1 cellular context compared by ENCODE assay signal in the genomic region with DNA sequence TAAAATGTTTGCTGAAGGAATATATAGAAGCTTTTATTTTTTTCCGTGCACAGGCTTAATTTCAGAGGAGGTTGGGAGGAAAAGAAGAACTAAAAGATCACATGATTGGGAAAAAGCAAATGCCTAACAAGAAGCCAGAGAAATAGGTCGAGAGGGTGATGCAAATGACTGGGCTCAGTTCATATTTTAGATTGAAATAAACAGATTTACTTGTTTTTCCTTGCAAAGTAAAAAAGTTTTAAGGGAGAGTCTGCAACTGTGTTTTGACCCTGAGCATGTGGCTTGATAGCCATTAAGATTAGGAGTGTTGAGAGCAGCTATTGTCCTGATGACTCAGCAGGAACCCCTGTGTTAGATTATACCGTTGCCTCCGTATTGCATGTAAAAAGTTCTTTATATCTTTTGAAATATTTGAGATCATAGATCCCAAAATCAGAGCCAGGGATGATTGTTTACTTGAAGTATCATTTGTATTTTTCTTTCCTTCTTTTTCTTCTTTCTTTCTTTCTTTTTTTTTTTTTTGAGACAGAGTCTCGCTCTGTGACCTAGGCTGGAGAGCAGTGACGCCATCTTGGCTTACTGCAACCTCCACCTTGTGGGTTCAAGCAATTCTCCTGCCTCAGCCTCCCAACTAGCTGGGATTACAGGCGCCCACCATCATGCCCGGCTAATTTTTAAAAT.
TF ChIP-seq lines count a peak whose summit lies in the region.

No MANE protein-coding gene starts in this region.

TF ChIP-seq in HEK293, 187 proteins besides CTCF, POLR2A, EP300 and RAD21 (continued from another document):
- TF ChIP-seq, protein P1, sequence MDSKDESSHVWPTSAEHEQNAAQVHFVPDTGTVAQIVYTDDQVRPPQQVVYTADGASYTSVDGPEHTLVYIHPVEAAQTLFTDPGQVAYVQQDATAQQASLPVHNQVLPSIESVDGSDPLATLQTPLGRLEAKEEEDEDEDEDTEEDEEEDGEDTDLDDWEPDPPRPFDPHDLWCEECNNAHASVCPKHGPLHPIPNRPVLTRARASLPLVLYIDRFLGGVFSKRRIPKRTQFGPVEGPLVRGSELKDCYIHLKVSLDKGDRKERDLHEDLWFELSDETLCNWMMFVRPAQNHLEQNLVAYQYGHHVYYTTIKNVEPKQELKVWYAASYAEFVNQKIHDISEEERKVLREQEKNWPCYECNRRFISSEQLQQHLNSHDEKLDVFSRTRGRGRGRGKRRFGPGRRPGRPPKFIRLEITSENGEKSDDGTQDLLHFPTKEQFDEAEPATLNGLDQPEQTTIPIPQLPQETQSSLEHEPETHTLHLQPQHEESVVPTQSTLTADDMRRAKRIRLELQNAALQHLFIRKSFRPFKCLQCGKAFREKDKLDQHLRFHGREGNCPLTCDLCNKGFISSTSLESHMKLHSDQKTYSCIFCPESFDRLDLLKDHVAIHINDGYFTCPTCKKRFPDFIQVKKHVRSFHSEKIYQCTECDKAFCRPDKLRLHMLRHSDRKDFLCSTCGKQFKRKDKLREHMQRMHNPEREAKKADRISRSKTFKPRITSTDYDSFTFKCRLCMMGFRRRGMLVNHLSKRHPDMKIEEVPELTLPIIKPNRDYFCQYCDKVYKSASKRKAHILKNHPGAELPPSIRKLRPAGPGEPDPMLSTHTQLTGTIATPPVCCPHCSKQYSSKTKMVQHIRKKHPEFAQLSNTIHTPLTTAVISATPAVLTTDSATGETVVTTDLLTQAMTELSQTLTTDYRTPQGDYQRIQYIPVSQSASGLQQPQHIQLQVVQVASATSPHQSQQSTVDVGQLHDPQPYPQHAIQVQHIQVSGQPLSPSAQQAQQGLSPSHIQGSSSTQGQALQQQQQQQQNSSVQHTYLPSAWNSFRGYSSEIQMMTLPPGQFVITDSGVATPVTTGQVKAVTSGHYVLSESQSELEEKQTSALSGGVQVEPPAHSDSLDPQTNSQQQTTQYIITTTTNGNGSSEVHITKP (tag by site-specific recombination; IDR thresholded peaks at IDR 0.05): peak; percentile 43; the same call in 1 of the 2 replicates
- TF ChIP-seq ZNF37A (tag by site-specific recombination; IDR thresholded peaks at IDR 0.05) (no peak), WT1 (tag by site-specific recombination; IDR thresholded peaks at IDR 0.05) (peak; percentile 43; the same call in 1 of the 2 replicates), ZBTB17 (tag by site-specific recombination; IDR thresholded peaks at IDR 0.05) (peak; percentile 33; the same call in 1 of the 2 replicates), YY1 (tag by site-specific recombination; IDR thresholded peaks at IDR 0.05) (no peak), OSR2 (tag by site-specific recombination; IDR thresholded peaks at IDR 0.05) (0 out of 2 replicates have a peak, but pooled peaks have one; percentile 13), ZBTB8A (tag by site-specific recombination; IDR thresholded peaks at IDR 0.05) (0 out of 2 replicates have a peak, but pooled peaks have one; percentile 18), ZNF600 (tag by site-specific recombination; IDR thresholded peaks at IDR 0.05) (peak; percentile 50; the same call in 1 of the 2 replicates), ZNF174 (tag by site-specific recombination; IDR thresholded peaks at IDR 0.05) (no peak), ZNF366 (tag by site-specific recombination; conservative IDR thresholded peaks at IDR 0.05) (peak; percentile 54; the same call in 1 of the 2 replicates), SP7 (tag by site-specific recombination; IDR thresholded peaks at IDR 0.05) (peak; percentile 38; the same call in 1 of the 2 replicates)
- TF ChIP-seq, protein P2, sequence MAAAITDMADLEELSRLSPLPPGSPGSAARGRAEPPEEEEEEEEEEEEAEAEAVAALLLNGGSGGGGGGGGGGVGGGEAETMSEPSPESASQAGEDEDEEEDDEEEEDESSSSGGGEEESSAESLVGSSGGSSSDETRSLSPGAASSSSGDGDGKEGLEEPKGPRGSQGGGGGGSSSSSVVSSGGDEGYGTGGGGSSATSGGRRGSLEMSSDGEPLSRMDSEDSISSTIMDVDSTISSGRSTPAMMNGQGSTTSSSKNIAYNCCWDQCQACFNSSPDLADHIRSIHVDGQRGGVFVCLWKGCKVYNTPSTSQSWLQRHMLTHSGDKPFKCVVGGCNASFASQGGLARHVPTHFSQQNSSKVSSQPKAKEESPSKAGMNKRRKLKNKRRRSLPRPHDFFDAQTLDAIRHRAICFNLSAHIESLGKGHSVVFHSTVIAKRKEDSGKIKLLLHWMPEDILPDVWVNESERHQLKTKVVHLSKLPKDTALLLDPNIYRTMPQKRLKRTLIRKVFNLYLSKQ (tag by site-specific recombination; IDR thresholded peaks at IDR 0.05; ENCODE audit: borderline replicate concordance): no peak
